8 cellular contexts compared by ENCODE assay signal in the genomic region with DNA sequence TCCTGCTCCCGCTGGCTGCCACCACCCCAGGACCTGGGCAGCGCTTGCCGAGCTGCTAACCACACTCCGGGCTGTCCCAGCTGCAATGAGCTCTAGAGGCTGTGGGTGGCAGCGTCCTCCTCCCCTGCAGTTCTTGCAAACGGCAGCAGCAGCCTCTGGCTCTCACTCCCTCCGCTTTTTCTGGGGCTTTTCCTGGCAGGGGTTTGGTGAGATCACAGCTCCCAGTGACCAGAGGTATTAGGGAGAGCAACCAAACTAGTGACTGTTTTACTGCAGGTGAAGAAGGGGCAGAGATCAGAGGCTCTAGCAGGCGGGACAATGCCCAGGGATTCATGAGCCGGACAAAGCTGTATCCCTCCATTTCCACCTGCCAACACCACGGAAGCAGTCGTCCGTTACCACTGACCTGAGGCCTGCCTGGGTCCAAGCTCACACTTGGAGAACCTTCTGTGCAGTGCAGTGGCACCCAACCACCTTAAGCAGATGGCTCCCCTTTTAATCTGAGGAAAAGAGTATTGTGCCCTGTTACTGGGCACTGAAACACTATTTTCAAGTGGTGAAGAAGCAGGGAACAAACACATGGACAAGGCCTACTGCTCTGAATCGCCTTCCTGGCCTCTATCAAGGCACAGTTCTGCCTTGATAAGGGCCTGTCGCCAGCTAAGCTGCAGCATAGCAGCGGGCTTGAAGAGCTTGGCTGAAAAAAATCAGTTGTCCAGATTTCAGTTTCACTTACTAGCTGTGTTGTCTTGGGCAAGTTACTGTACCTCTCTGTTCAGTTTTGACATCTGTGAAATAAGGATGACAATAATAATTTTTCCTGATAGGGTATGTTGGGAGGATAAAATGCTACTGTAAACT.
A peak's percentile ranks its signal among the peaks of the same experiment; 100 is the strongest.
DNase-seq lines count a peak whose midpoint lies in the region; ATAC-seq and TF ChIP-seq lines count a peak whose summit lies in the region.

A gene (minus strand): TSS at position 87 of the 861 bp plus-strand sequence. CDS start 95 bp downstream, outside the sequence.

- H3K36me3 ChIP-seq in brain microvascular endothelial cell (replicated peaks), result no peaks in the 10 kb centered on the region

- H3K4me3 ChIP-seq in brain microvascular endothelial cell (ENCODE audit: low read depth, low read length), result no peak within 1 kb of the TSS
- peak within 1 kb of the TSS in 4 of 7 experiments; percentile 2 to 17 (median 7) for H3K4me3 ChIP-seq in skin epidermis

- ATAC-seq in HG02678 (IDR thresholded peaks at IDR 0.05; ENCODE audit: unreplicated experiment) (peak; percentile 99), HG02763 (IDR thresholded peaks at IDR 0.05; ENCODE audit: unreplicated experiment) (no peak)

- DNase-seq in GM13976 (ENCODE audit: low spot score) (peak; percentile 64), NCI-H1694 treated with DMSO at 0.1 percent for 48 hours (lab: John Stamatoyannopoulos, UW) (peak; percentile 39), brain microvascular endothelial cell (peak; percentile 59), iPS-NIHi7 (ENCODE audit: extremely low spot score) (peak; percentile 89)

- in situ Hi-C loops in GM13976 (cut with MboI; ENCODE audit: low sequenced_read_pairs, unreplicated experiment), result no loop called here
- in situ Hi-C loops in brain microvascular endothelial cell (cut with HindIII; ENCODE audit: low pct_ligation_motif_present, low sequenced_read_pairs), result no loop called here

- H3K27ac ChIP-seq in VCaP (peak within 1 kb of the TSS; percentile 79), brain microvascular endothelial cell (no peak within 1 kb of the TSS), skin epidermis (peak within 1 kb of the TSS in 8 of 21 experiments; percentile 22 to 74 (median 46))

- TF ChIP-seq CTCF in GM13976 (IDR thresholded peaks at IDR 0.05; ENCODE audit: borderline replicate concordance, control extremely low read depth, extremely low read depth, insufficient read depth, missing control alignments) (peak; percentile 56), VCaP (conservative IDR thresholded peaks at IDR 0.05) (peak; percentile 80), brain microvascular endothelial cell (IDR thresholded peaks at IDR 0.05; ENCODE audit: low read depth, low read length, missing control alignments) (peak; percentile 73)

- H3K27me3 ChIP-seq in brain microvascular endothelial cell (replicated peaks), result peaks cover 2% of the 10 kb centered on the region

Comparison
In these comparisons a context has a peak if more than half of its experiments do, and no peak if none do; other contexts are left out.
1. DNase-seq: peak in every context shown above with its lines; median percentile 89 in iPS-NIHi7; 64 in GM13976; 59 in brain microvascular endothelial cell; 39 in NCI-H1694 treated with DMSO at 0.1 percent for 48 hours.